Comparison of ENCODE assay signal across 1 cellular context in genomic region chr4:68683034-68683433, GRCh38.
TF ChIP-seq lines count a peak whose summit lies in the region.

No MANE protein-coding gene starts in this region.

TF ChIP-seq in HepG2, 621 proteins besides CTCF, POLR2A, EP300 and RAD21:
- TF ChIP-seq MTF2 (CRISPR knock-in tag; IDR thresholded peaks at IDR 0.05; ENCODE audit: borderline replicate concordance) (no peak), ZMYM4 (CRISPR knock-in tag; IDR thresholded peaks at IDR 0.05) (peak; percentile 41; the same call in 1 of the 2 replicates)
- TF ChIP-seq, protein P1, sequence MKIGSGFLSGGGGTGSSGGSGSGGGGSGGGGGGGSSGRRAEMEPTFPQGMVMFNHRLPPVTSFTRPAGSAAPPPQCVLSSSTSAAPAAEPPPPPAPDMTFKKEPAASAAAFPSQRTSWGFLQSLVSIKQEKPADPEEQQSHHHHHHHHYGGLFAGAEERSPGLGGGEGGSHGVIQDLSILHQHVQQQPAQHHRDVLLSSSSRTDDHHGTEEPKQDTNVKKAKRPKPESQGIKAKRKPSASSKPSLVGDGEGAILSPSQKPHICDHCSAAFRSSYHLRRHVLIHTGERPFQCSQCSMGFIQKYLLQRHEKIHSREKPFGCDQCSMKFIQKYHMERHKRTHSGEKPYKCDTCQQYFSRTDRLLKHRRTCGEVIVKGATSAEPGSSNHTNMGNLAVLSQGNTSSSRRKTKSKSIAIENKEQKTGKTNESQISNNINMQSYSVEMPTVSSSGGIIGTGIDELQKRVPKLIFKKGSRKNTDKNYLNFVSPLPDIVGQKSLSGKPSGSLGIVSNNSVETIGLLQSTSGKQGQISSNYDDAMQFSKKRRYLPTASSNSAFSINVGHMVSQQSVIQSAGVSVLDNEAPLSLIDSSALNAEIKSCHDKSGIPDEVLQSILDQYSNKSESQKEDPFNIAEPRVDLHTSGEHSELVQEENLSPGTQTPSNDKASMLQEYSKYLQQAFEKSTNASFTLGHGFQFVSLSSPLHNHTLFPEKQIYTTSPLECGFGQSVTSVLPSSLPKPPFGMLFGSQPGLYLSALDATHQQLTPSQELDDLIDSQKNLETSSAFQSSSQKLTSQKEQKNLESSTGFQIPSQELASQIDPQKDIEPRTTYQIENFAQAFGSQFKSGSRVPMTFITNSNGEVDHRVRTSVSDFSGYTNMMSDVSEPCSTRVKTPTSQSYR (CRISPR knock-in tag; IDR thresholded peaks at IDR 0.05; ENCODE audit: borderline replicate concordance), result peak; percentile 82
